Comparison of ENCODE assay signal across 27 cellular contexts in the genomic region with DNA sequence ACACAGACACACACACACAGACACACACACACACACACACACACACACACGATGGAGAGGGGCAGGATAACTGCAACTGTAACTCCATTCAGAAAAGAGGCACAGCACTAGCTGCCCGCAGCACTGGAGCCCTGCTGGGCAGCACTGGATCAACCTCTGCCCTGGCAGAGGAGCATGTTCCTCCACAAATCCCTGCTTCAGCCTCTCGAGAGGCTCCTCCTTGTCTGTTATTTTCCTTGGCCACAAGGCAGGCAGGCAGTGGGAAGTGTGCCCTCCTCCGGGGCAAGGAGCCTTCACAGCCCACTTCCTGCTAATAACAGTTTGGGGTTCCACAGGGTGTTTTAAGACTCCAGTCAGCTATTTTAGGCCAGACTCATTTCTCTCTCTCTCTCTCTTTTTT. TPM values are rescaled to one million over a fixed set of nuclear protein-coding genes. Genes with fewer than 3 reads are reported as not detected.
DNase-seq lines count a peak whose midpoint lies in the region; ATAC-seq, FAIRE-seq and TF ChIP-seq lines count a peak whose summit lies in the region.
"Had no signal": no experiment of that assay in that cellular context is flagged by ENCODE, and none has a peak within 500 bp of the region (broad histone marks: within the 10 kb centered on the region; RNA-seq: fewer than 3 reads in every experiment).

No MANE protein-coding gene starts in this region.

- H3K4me2 ChIP-seq in endothelial cell of umbilical vein (ENCODE audit: insufficient read depth, low read length) = no peak overlapping the region

- peaks cover 3% of the 10 kb centered on the region for H3K79me2 ChIP-seq in endothelial cell of umbilical vein (ENCODE audit: control insufficient read depth, insufficient read depth, low read length)

- no peaks in the 10 kb centered on the region for H3K9me1 ChIP-seq in endothelial cell of umbilical vein (replicated peaks; ENCODE audit: control insufficient read depth, extremely low read depth, insufficient read depth, low read length)

- dilution Hi-C loops in endothelial cell of umbilical vein (cut with MboI; ENCODE audit: extremely low pct_ligation_motif_present, low sequenced_read_pairs) = no loop called here

- TF ChIP-seq POLR2A in NB4 (IDR thresholded peaks at IDR 0.05; ENCODE audit: extremely low read depth, insufficient read length) = no peak
- no peak for TF ChIP-seq POLR2A in endothelial cell of umbilical vein (IDR thresholded peaks at IDR 0.05; ENCODE audit: low read depth, low read length)

- no peaks in the 10 kb centered on the region for H3K9me3 ChIP-seq in right cardiac atrium (ENCODE audit: control insufficient read depth, low read length)
- H3K9me3 ChIP-seq in endothelial cell of umbilical vein (replicated peaks; ENCODE audit: control insufficient read depth, insufficient read depth, low read length) = no peaks in the 10 kb centered on the region

- ATAC-seq in right cardiac atrium = peak; percentile 7 to 35
- ATAC-seq: activated naive CD8-positive, alpha-beta T cell treated with anti-CD3 and anti-CD28 coated beads, Interleukin-2, amount 50 U/mL, for 24 hours; effector memory CD8-positive, alpha-beta T cell; esophagus mucosa; foreskin keratinocyte; SK-N-SH treated with all-trans-retinoic acid at 6 μM for 48 hours had no signal

- no TSS peak for BruUV-seq in endothelial cell of umbilical vein (replicated peaks; lab: Mats Ljungman, UMichigan)

- no peak for TF ChIP-seq CTCF in NB4 (IDR thresholded peaks at IDR 0.05; ENCODE audit: low read depth, low read length)
- TF ChIP-seq CTCF in endothelial cell of umbilical vein (IDR thresholded peaks at IDR 0.05; ENCODE audit: extremely low read depth in 1 of 2, insufficient read depth in 1 of 2, low read depth in 1 of 2, low read length in 2 of 2) = no peak

- intact Hi-C loops in right cardiac atrium (cut with DNase I) (loop anchor here in 1 of 4 donors (5.0 kb wide), 1 partner anchor 155 kb away; no protein-coding TSS in a partner anchor), cardiac septum (cut with DNase I) (no loop called here), endothelial cell of umbilical vein (cut with micrococcal nuclease) (no loop called here)

- POLR2A ChIA-PET in endothelial cell of umbilical vein (lab: Charles Lee) = no interaction called here

- 45% methylated on average over 4 of the region's 4 CpGs for WGBS in right cardiac atrium

- no peak for FAIRE-seq in endothelial cell of umbilical vein (lab: Jason Lieb, UNC)
- FAIRE-seq: urothelium cell line had no signal

- no peak overlapping the region for H2AFZ ChIP-seq in endothelial cell of umbilical vein (ENCODE audit: low read depth, low read length)

- H3K4me1 ChIP-seq in right cardiac atrium (ENCODE audit: control insufficient read depth, insufficient read depth, low read length) (peaks cover 8% of the 10 kb centered on the region), endothelial cell of umbilical vein (ENCODE audit: control insufficient read depth, extremely low read depth, insufficient read depth, low read length) (peaks cover 6% of the 10 kb centered on the region)
- H3K4me1 ChIP-seq: foreskin keratinocyte had no signal

- H3K4me3 ChIP-seq in right cardiac atrium (ENCODE audit: low read length) = no peak overlapping the region
- H3K4me3 ChIP-seq in NB4 (ENCODE audit: low read depth, low read length) = no peak overlapping the region
- H3K4me3 ChIP-seq in endothelial cell of umbilical vein (replicated peaks in 1 of 3; ENCODE audit: insufficient read depth in 1 of 3, low read depth in 1 of 3, low read length in 3 of 3) = no peak overlapping the region
- H3K4me3 ChIP-seq: coronary artery, skin epidermis had no signal

- no peaks in the 10 kb centered on the region for H4K20me1 ChIP-seq in endothelial cell of umbilical vein (replicated peaks; ENCODE audit: control insufficient read depth, extremely low read depth, insufficient read depth, low read length)

- H3K36me3 ChIP-seq in endothelial cell of umbilical vein (ENCODE audit: control insufficient read depth in 2 of 2, extremely low read depth in 1 of 2, insufficient read depth in 2 of 2, low read length in 2 of 2) = peaks cover 0 to 6% of the 10 kb centered on the region in 2 experiments

- no peak overlapping the region for H3K27ac ChIP-seq in right cardiac atrium (ENCODE audit: low read length)
- no peak overlapping the region for H3K27ac ChIP-seq in endothelial cell of umbilical vein (ENCODE audit: insufficient read depth, low read depth, low read length)
- H3K27ac ChIP-seq: brain microvascular endothelial cell, foreskin keratinocyte, skin epidermis had no signal

- DNase-seq in right cardiac atrium (peak in 1 of 3 donors; percentile 46), cardiac septum (ENCODE audit: low spot score) (no peak), NB4 (ENCODE audit: low read depth) (peak; percentile 2), endothelial cell of umbilical vein (ENCODE audit: low read depth, low spot score) (peak; percentile 25), activated gamma-delta T cell (lab: John Stamatoyannopoulos, UW) (no peak), EL (no peak), NCI-H1105 (lab: John Stamatoyannopoulos, UW) (no peak)
- DNase-seq: activated CD4-positive, alpha-beta T cell treated with anti-CD3 and anti-CD28 coated beads, Interleukin-2, amount 50 U/mL, for 1 hour; activated effector memory CD4-positive, alpha-beta T cell treated with Interleukin-2 at 50 U/mL for 16 hours; activated naive CD8-positive, alpha-beta T cell treated with anti-CD3 and anti-CD28 coated beads, Interleukin-2, amount 50 U/mL, for 24 hours; brain microvascular endothelial cell; CD4-positive, alpha-beta memory T cell; DMS 273 treated with DMSO at 0.1 percent for 48 hours; effector memory CD8-positive, alpha-beta T cell; foreskin keratinocyte; mesenchymal stem cell; NCI-H526 treated with DMSO at 0.1 percent for 48 hours; substantia nigra had no signal

- CTCF ChIA-PET in endothelial cell of umbilical vein (lab: Charles Lee) = interaction anchor here (0.9 to 2.0 kb wide), 3 partner anchors 12 to 146 kb away, joined by 3 to 7 read pairs (median 4); a partner anchor contains a TSS

- H3K9ac ChIP-seq in endothelial cell of umbilical vein (replicated peaks; ENCODE audit: extremely low read depth, insufficient read depth, low read length) = no peak overlapping the region

- H3K27me3 ChIP-seq in right cardiac atrium (ENCODE audit: control insufficient read depth, insufficient read depth) (no peaks in the 10 kb centered on the region), endothelial cell of umbilical vein (ENCODE audit: control insufficient read depth in 2 of 2, insufficient read depth in 2 of 2, low read length in 2 of 2) (no peaks in the 10 kb centered on the region)
- H3K27me3 ChIP-seq: brain microvascular endothelial cell, foreskin keratinocyte had no signal

TF ChIP-seq in endothelial cell of umbilical vein, 7 proteins besides CTCF, POLR2A, EP300 and RAD21:
- TF ChIP-seq GATA2 (IDR thresholded peaks at IDR 0.05; ENCODE audit: insufficient read depth, insufficient read length, low read depth, low read length) = no peak
- no peak for TF ChIP-seq MYC (IDR thresholded peaks at IDR 0.05; ENCODE audit: low read depth, low read length)
- no peak for TF ChIP-seq POLR2AphosphoS5 (IDR thresholded peaks at IDR 0.05; ENCODE audit: insufficient read depth, low read depth, low read length)
- TF ChIP-seq FOS (IDR thresholded peaks at IDR 0.05; ENCODE audit: borderline replicate concordance, insufficient read depth, low read length) = no peak
- TF ChIP-seq EZH2 (IDR thresholded peaks at IDR 0.05; ENCODE audit: borderline replicate concordance, low read depth, low read length, severe bottlenecking) = no peak
- TF ChIP-seq JUN (IDR thresholded peaks at IDR 0.05; ENCODE audit: borderline replicate concordance, insufficient read depth, insufficient read length, low read depth) = no peak
- TF ChIP-seq, protein P1, sequence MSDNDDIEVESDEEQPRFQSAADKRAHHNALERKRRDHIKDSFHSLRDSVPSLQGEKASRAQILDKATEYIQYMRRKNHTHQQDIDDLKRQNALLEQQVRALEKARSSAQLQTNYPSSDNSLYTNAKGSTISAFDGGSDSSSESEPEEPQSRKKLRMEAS (IDR thresholded peaks at IDR 0.05; ENCODE audit: insufficient read depth, insufficient read length) = no peak

RNA-seq across cellular contexts. Expression of a gene that starts 11.8 kb away (rescaled TPM):
- total RNA-seq in right cardiac atrium = 10 to 100 TPM; 24.6 to 28.9 (median 28.1) TPM
- 18.1 TPM for polyA plus RNA-seq in right cardiac atrium
- total RNA-seq in cardiac septum = 22.9 TPM
- 17.1 and 21.2 TPM in 2 replicates for total RNA-seq in endothelial cell of umbilical vein
- 13.0 and 18.2 TPM in 2 replicates for polyA plus RNA-seq in endothelial cell of umbilical vein
- polyA plus RNA-seq in endothelial cell of umbilical vein (2011; cell fraction: cytosol; rRNA removed) = 22.9 and 24.8 TPM in 2 replicates
- polyA plus RNA-seq in endothelial cell of umbilical vein (2011; cell fraction: nucleus; rRNA removed) = 9.9 and 10.9 TPM in 2 replicates
- 28.2 and 40.7 TPM in 2 replicates for polyA plus RNA-seq in endothelial cell of umbilical vein (2012)
- polyA minus RNA-seq in endothelial cell of umbilical vein = 9.6 and 12.0 TPM in 2 replicates
- polyA minus RNA-seq in endothelial cell of umbilical vein (2011; cell fraction: cytosol; rRNA and poly(A)+ RNA removed) = 5.2 TPM
- 3.9 and 5.1 TPM in 2 replicates for polyA minus RNA-seq in endothelial cell of umbilical vein (2011; cell fraction: nucleus; rRNA and poly(A)+ RNA removed)

RNA-seq across cellular contexts. Expression of a gene that starts 33.4 kb away (rescaled TPM):
- total RNA-seq in right cardiac atrium = not detected
- not detected for polyA plus RNA-seq in right cardiac atrium
- not detected for total RNA-seq in cardiac septum
- total RNA-seq in endothelial cell of umbilical vein = not detected in 2 replicates
- not detected in 2 replicates for polyA plus RNA-seq in endothelial cell of umbilical vein
- not detected in 2 replicates for polyA plus RNA-seq in endothelial cell of umbilical vein (2011; cell fraction: cytosol; rRNA removed)
- not detected in 2 replicates for polyA plus RNA-seq in endothelial cell of umbilical vein (2011; cell fraction: nucleus; rRNA removed)
- polyA plus RNA-seq in endothelial cell of umbilical vein (2012) = not detected in 2 replicates
- polyA minus RNA-seq in endothelial cell of umbilical vein = not detected in 2 replicates
- polyA minus RNA-seq in endothelial cell of umbilical vein (2011; cell fraction: cytosol; rRNA and poly(A)+ RNA removed) = not detected
- not detected in 2 replicates for polyA minus RNA-seq in endothelial cell of umbilical vein (2011; cell fraction: nucleus; rRNA and poly(A)+ RNA removed)
- total RNA-seq: CD4-positive, alpha-beta memory T cell; esophagus mucosa; foreskin keratinocyte; G401; myocyte; pulmonary artery endothelial cell; T-helper 2 cell treated with Interferon-gamma antibody and Interleukin-4, amounts not matched to agents 100 ng/mL and 5 ng/mL, for 36 hours had no signal
- polyA plus RNA-seq: CD4-positive, alpha-beta memory T cell; foreskin keratinocyte had no signal

Comparison
In these comparisons a context has a peak if more than half of its experiments do, and no peak if none do; other contexts are left out.
1. DNase-seq: peak in NB4 (single experiment) and endothelial cell of umbilical vein (single experiment); none in cardiac septum (single experiment), activated gamma-delta T cell (single experiment), EL (single experiment) and NCI-H1105 (single experiment).